In genomic region chr10:44394696-44395383, GRCh38 we compare ENCODE assay signal across 1 cellular context.
TF ChIP-seq lines count a peak whose summit lies in the region.

No MANE protein-coding gene starts in this region.

TF ChIP-seq in SK-N-SH treated with all-trans-retinoic acid at 6 μM for 48 hours, 23 proteins besides CTCF, POLR2A, EP300 and RAD21 (continued from another document):
- TF ChIP-seq TSHZ2 (CRISPR knock-in tag; IDR thresholded peaks at IDR 0.05) (no peak), ESRRG (CRISPR knock-in tag; IDR thresholded peaks at IDR 0.05) (no peak), ZC3H10 (CRISPR knock-in tag; IDR thresholded peaks at IDR 0.05) (no peak), ZNF8 (CRISPR knock-in tag; IDR thresholded peaks at IDR 0.05) (no peak), BACH2 (CRISPR knock-in tag; IDR thresholded peaks at IDR 0.05; ENCODE audit: borderline replicate concordance) (no peak)
